In the genomic region with DNA sequence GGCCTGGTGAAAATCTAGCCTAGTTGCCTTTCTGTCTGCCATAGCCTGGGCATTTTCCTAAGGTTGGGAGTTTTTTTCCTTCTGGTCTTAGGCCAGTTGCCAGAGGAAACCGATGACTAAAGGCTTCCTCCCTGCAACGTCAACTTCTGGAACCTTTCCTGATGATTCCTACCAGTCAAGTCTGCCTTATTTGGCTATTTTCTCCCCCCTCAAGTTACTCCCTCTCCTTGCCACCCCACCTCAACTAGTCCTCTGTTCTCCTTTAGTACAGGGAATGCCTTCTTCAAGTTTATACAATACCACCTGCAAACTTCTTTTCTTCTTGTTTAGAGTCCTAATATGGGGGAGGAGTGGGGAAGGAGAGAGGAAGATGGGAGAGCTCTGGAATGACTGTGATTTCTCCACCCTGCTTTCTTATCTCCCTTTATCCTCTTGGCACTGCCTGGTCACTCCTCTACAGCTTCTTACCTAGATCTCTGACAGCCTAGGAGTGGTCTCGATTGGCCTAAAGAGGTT, we compare ENCODE assay signal across 8 cellular contexts. TPM values are rescaled to one million over a fixed set of nuclear protein-coding genes. Genes with fewer than 3 reads are reported as not detected.
A peak's percentile ranks its signal among the peaks of the same experiment; 100 is the strongest.
DNase-seq lines count a peak whose midpoint lies in the region; ATAC-seq, FAIRE-seq and TF ChIP-seq lines count a peak whose summit lies in the region.

No MANE protein-coding gene starts in this region.

- H3K4me3 ChIP-seq in body of pancreas (no peak overlapping the region), right lobe of liver (no peak overlapping the region), upper lobe of left lung (no peak overlapping the region)

- no peak for TF ChIP-seq EP300 in upper lobe of left lung (IDR thresholded peaks at IDR 0.05)

- DNase-seq in activated T-cell treated with anti-CD3 and anti-CD28 coated beads, Interleukin-2, amount 50 U/mL, for 24 hours = no peak
- no peak for DNase-seq in activated T-cell treated with anti-CD3 and anti-CD28 coated beads, Interleukin-2, amount 50 U/mL, for 1 hour
- peak in 2 of 4 donors; percentile 19 to 46 for DNase-seq in body of pancreas
- no peak for DNase-seq in right lobe of liver
- peak in 1 of 2 donors; percentile 36 for DNase-seq in upper lobe of left lung
- DNase-seq in D721Med (ENCODE audit: insufficient read length, low spot score) = no peak
- DNase-seq in NCI-H1105 (lab: John Stamatoyannopoulos, UW) = no peak

- H3K9me3 ChIP-seq in body of pancreas (no peaks in the 10 kb centered on the region), right lobe of liver (no peaks in the 10 kb centered on the region), upper lobe of left lung (no peaks in the 10 kb centered on the region)

- peak; percentile 47 for ATAC-seq in body of pancreas
- peak; percentile 42 to 56 (median 45) for ATAC-seq in right lobe of liver
- ATAC-seq in upper lobe of left lung (ENCODE audit: low FRiP score in 2 of 2) = peak; percentile 40 to 81
- ATAC-seq in GM19452 (IDR thresholded peaks at IDR 0.05; ENCODE audit: unreplicated experiment) = no peak

- H3K27ac ChIP-seq in body of pancreas (peak overlapping the region in 2 of 4 donors; percentile 30 to 52), right lobe of liver (peak overlapping the region; percentile 32 to 77 (median 46)), upper lobe of left lung (peak overlapping the region; percentile 77 to 98 (median 82))

- H3K4me1 ChIP-seq in body of pancreas = peaks cover 22% of the 10 kb centered on the region
- H3K4me1 ChIP-seq in right lobe of liver = no peaks in the 10 kb centered on the region
- H3K4me1 ChIP-seq in upper lobe of left lung = peaks cover 73 to 90% (median 86%) of the 10 kb centered on the region in 4 donors

- no peak for TF ChIP-seq CTCF in body of pancreas (IDR thresholded peaks at IDR 0.05)
- TF ChIP-seq CTCF in right lobe of liver (IDR thresholded peaks at IDR 0.05) = no peak
- TF ChIP-seq CTCF in upper lobe of left lung (IDR thresholded peaks at IDR 0.05) = no peak
- no peak for TF ChIP-seq CTCF in D721Med (IDR thresholded peaks at IDR 0.05; ENCODE audit: insufficient read depth, missing control alignments)

- no peak for FAIRE-seq in D721Med (lab: Jason Lieb, UNC)

- TF ChIP-seq POLR2A in body of pancreas (IDR thresholded peaks at IDR 0.05) (no peak), right lobe of liver (IDR thresholded peaks at IDR 0.05) (no peak), upper lobe of left lung (IDR thresholded peaks at IDR 0.05) (no peak)

- intact Hi-C loops in body of pancreas (cut with DNase I) (no loop called here), right lobe of liver (cut with DNase I) (no loop called here)

- peak overlapping the region; percentile 39 for H3K4me3 Mint-ChIP-seq in activated T-cell treated with anti-CD3 and anti-CD28 coated beads, Interleukin-2, amount 50 U/mL, for 24 hours

- peaks cover 2% of the 10 kb centered on the region for H3K9me3 Mint-ChIP-seq in activated T-cell treated with anti-CD3 and anti-CD28 coated beads, Interleukin-2, amount 50 U/mL, for 24 hours

- 28 to 43% methylated on average over 3 of the region's 3 CpGs for WGBS in body of pancreas, 2 donors
- 20% methylated on average over 3 of the region's 3 CpGs for WGBS in right lobe of liver (ENCODE audit: insufficient coverage, low coverage, low lambda C conversion rate, missing lambda C conversion rate)
- 14 to 36% methylated on average over 3 of the region's 3 CpGs for WGBS in upper lobe of left lung, 2 donors

- H3K27me3 ChIP-seq in body of pancreas = no peaks in the 10 kb centered on the region
- no peaks in the 10 kb centered on the region for H3K27me3 ChIP-seq in right lobe of liver
- H3K27me3 ChIP-seq in upper lobe of left lung = no peaks in the 10 kb centered on the region

- peaks cover 84% of the 10 kb centered on the region for H3K36me3 Mint-ChIP-seq in activated T-cell treated with anti-CD3 and anti-CD28 coated beads, Interleukin-2, amount 50 U/mL, for 24 hours (ENCODE audit: low read depth)

- peak overlapping the region; percentile 86 for H3K27ac Mint-ChIP-seq in activated T-cell treated with anti-CD3 and anti-CD28 coated beads, Interleukin-2, amount 50 U/mL, for 24 hours

- H3K36me3 ChIP-seq in body of pancreas (replicated peaks in 1 of 2; ENCODE audit: insufficient read depth in 1 of 2, low read depth in 2 of 2) = no peaks in the 10 kb centered on the region
- no peaks in the 10 kb centered on the region for H3K36me3 ChIP-seq in right lobe of liver
- H3K36me3 ChIP-seq in upper lobe of left lung = peaks cover 0 to 12% (median 0%) of the 10 kb centered on the region in 4 donors

- no peaks in the 10 kb centered on the region for H3K27me3 Mint-ChIP-seq in activated T-cell treated with anti-CD3 and anti-CD28 coated beads, Interleukin-2, amount 50 U/mL, for 24 hours

- H3K4me1 Mint-ChIP-seq in activated T-cell treated with anti-CD3 and anti-CD28 coated beads, Interleukin-2, amount 50 U/mL, for 24 hours (ENCODE audit: low read depth) = peaks cover 85% of the 10 kb centered on the region

RNA-seq across cellular contexts. Expression of a gene that starts 10.6 kb away (rescaled TPM):
- total RNA-seq in body of pancreas = 10 to 100 TPM; 49.1 to 50.8 TPM
- 100 to 1,000 TPM in 3 of 6 experiments, 10 to 100 TPM in 3; 63.6 to 150 (median 104) TPM for total RNA-seq in right lobe of liver
- 100 to 1,000 TPM; 160 to 508 (median 380) TPM for total RNA-seq in upper lobe of left lung
